Comparison of ENCODE assay signal across 8 cellular contexts in the genomic region with DNA sequence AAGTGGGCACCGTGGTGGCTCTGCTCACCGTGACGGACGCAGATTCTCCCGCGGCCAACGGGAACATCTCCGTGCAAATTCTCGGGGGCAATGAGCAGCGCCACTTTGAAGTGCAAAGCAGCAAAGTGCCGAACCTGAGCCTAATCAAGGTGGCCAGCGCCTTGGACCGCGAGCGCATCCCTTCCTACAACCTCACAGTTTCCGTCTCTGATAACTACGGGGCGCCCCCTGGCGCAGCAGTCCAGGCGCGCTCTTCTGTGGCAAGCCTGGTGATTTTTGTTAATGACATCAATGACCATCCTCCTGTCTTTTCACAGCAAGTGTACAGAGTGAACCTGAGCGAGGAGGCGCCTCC. TPM values are rescaled to one million over a fixed set of nuclear protein-coding genes. Genes with fewer than 3 reads are reported as not detected.
DNase-seq lines count a peak whose midpoint lies in the region; ATAC-seq, FAIRE-seq and TF ChIP-seq lines count a peak whose summit lies in the region.

No MANE protein-coding gene starts in this region.

- intact Hi-C loops in colonic mucosa (cut with DNase I) (loop anchor here (10.0 kb wide), 1 partner anchor 1287 kb away; no protein-coding TSS in a partner anchor), lower leg skin (cut with DNase I; ENCODE audit: low total_unique reads) (no loop called here), testis (cut with DNase I; ENCODE audit: low total_unique reads) (no loop called here)

- no peaks in the 10 kb centered on the region for H3K4me1 ChIP-seq in colonic mucosa
- peaks cover 13% of the 10 kb centered on the region for H3K4me1 ChIP-seq in testis

- CTCF ChIA-PET in AG04449 (lab: Yijun Ruan, JAX), result interaction anchor here (0.6 to 3.0 kb wide), 15 partner anchors 23 to 623 kb away, joined by 3 to 14 read pairs (median 3); no protein-coding TSS in a partner anchor

- WGBS in lower leg skin, 2 donors, result 9 to 16% methylated on average over 13 to 15 of the region's 23 CpGs
- 13% methylated on average over 23 of the region's 23 CpGs; no CpG with 5 or more reads in 1 of the 2 donors for WGBS in testis, 2 donors

- ATAC-seq in HG02973 (IDR thresholded peaks at IDR 0.05; ENCODE audit: unreplicated experiment) (no peak), HG03469 (IDR thresholded peaks at IDR 0.05; ENCODE audit: unreplicated experiment) (no peak)

- H3K36me3 ChIP-seq in colonic mucosa (no peaks in the 10 kb centered on the region), testis (ENCODE audit: low read depth, missing control alignments) (no peaks in the 10 kb centered on the region)

- DNase-seq in AG04449 (ENCODE audit: low read depth, low spot score) (no peak), HTR-8/SVneo (ENCODE audit: insufficient read length, low spot score) (peak; percentile 42), colonic mucosa (peak; percentile 22), lower leg skin (ENCODE audit: low spot score in 2 of 2) (peak; percentile 30 to 89), testis (peak; percentile 83), GDM1 (lab: John Stamatoyannopoulos, UW) (no peak)

- peaks cover 14% of the 10 kb centered on the region for H3K27me3 ChIP-seq in colonic mucosa
- H3K27me3 ChIP-seq in testis, result no peaks in the 10 kb centered on the region

- H3K9me3 ChIP-seq in colonic mucosa (no peaks in the 10 kb centered on the region), testis (no peaks in the 10 kb centered on the region)

- POLR2A ChIA-PET in AG04449 (lab: Yijun Ruan, JAX), result no interaction called here

- H3K4me3 ChIP-seq in AG04449 (ENCODE audit: low read depth, low read length) (peak overlapping the region; percentile 90), colonic mucosa (peak overlapping the region; percentile 62), lower leg skin (ENCODE audit: low read depth, poor library complexity, severe bottlenecking) (peak overlapping the region; percentile 73), testis (peak overlapping the region; percentile 80 to 87)

- TF ChIP-seq POLR2A in lower leg skin (IDR thresholded peaks at IDR 0.05) (no peak), testis (IDR thresholded peaks at IDR 0.05) (no peak)

- no peak overlapping the region for H3K27ac ChIP-seq in colonic mucosa
- H3K27ac ChIP-seq in testis, result peak overlapping the region in 1 of 2 donors; percentile 33

- H3K9ac ChIP-seq in colonic mucosa (ENCODE audit: low read depth in 2 of 2, low read length in 2 of 2), result no peak overlapping the region

- peak; percentile 69 for TF ChIP-seq CTCF in AG04449 (IDR thresholded peaks at IDR 0.05; ENCODE audit: insufficient read depth, low read length, missing control alignments)
- no peak for TF ChIP-seq CTCF in colonic mucosa (IDR thresholded peaks at IDR 0.05)
- no peak for TF ChIP-seq CTCF in lower leg skin (IDR thresholded peaks at IDR 0.05)
- peak; percentile 19 to 41 (median 40) for TF ChIP-seq CTCF in testis (IDR thresholded peaks at IDR 0.05)

- FAIRE-seq in HTR-8/SVneo (lab: Jason Lieb, UNC), result no peak

RNA-seq across cellular contexts. Expression of a gene that starts 2.7 kb away (rescaled TPM):
- total RNA-seq in colonic mucosa (1 to 10 TPM; 1.5 to 4.3 TPM), lower leg skin (1 to 10 TPM; 1.8 to 8.6 (median 2.8) TPM), testis (1 to 10 TPM; 6.5 to 8.9 TPM)
- 2.8 TPM for polyA plus RNA-seq in testis (ENCODE audit: insufficient read depth, low read depth, low replicate concordance)

Comparison
In these comparisons a context has a peak if more than half of its experiments do, and no peak if none do; other contexts are left out.
1. DNase-seq: peak in HTR-8/SVneo (single experiment), colonic mucosa (single experiment), lower leg skin (2 of 2) and testis (single experiment); none in AG04449 (single experiment) and GDM1 (single experiment).
2. CTCF ChIP-seq: peak in AG04449 (single experiment) and testis (3 of 3); none in colonic mucosa (single experiment) and lower leg skin (0 of 3).
3. Peak in every context shown above with its lines, with median percentiles within 50 percentile points of each other: H3K4me3 ChIP-seq.